ENCODE assay signal across 17 cellular contexts in the genomic region with DNA sequence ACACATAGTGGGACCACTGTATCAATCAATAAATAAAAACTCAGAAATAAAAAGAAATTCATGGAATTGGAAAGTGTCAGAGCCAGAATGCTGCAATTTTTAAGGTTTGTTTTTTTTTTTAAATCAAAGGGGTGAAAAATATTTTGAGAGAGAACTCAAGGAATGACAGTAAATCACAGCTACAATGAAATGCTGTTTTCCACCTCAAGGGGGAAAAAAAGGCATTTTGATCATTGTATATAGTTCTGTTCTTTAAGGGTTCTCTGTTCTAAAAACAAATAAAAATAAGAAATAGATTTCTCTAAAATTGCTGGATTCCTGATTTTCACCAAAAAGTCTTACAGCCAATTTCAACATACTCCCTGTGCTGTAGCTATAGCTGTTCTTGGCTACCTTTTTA. TPM values are rescaled to one million over a fixed set of nuclear protein-coding genes. Genes with fewer than 3 reads are reported as not detected.
DNase-seq lines count a peak whose midpoint lies in the region; ATAC-seq and TF ChIP-seq lines count a peak whose summit lies in the region.
"Had no signal": no experiment of that assay in that cellular context is flagged by ENCODE, and none has a peak within 500 bp of the region (broad histone marks: within the 10 kb centered on the region; RNA-seq: fewer than 3 reads in every experiment).

No MANE protein-coding gene starts in this region.

- H3K36me3 Mint-ChIP-seq in HFFc6 (ENCODE audit: low read depth) (no peaks in the 10 kb centered on the region), endothelial cell (ENCODE audit: low read depth, unreplicated experiment) (no peaks in the 10 kb centered on the region), neural crest cell (ENCODE audit: low read depth) (peaks cover 15% of the 10 kb centered on the region)
- H3K36me3 Mint-ChIP-seq: CD4-positive, alpha-beta memory T cell had no signal

- H3K27me3 Mint-ChIP-seq in HFFc6 (ENCODE audit: insufficient read depth) = peaks cover 2% of the 10 kb centered on the region
- no peaks in the 10 kb centered on the region for H3K27me3 Mint-ChIP-seq in endothelial cell (ENCODE audit: unreplicated experiment)
- H3K27me3 Mint-ChIP-seq in neural crest cell (ENCODE audit: low read depth) = no peaks in the 10 kb centered on the region

- H3K27ac Mint-ChIP-seq in HFFc6 (no peak overlapping the region), endothelial cell (ENCODE audit: unreplicated experiment) (no peak overlapping the region), neural crest cell (ENCODE audit: unreplicated experiment) (no peak overlapping the region)
- H3K27ac Mint-ChIP-seq: CD4-positive, alpha-beta memory T cell had no signal

- TF ChIP-seq CTCF in HFFc6 (IDR thresholded peaks at IDR 0.05) = peak; percentile 30; the same call in 1 of the 2 replicates
- TF ChIP-seq CTCF in endothelial cell (IDR thresholded peaks at IDR 0.05; ENCODE audit: unreplicated experiment) = peak; percentile 47
- TF ChIP-seq CTCF in neural crest cell (conservative IDR thresholded peaks at IDR 0.05) = peak; percentile 41

- DNase-seq in HFFc6 (no peak), endothelial cell (ENCODE audit: low spot score) (no peak), neural crest cell (ENCODE audit: low read depth, low spot score) (no peak), NCI-H774 (lab: John Stamatoyannopoulos, UW) (no peak), DMS79 (lab: John Stamatoyannopoulos, UW) (no peak), NCI-H69 (lab: John Stamatoyannopoulos, UW) (no peak)
- DNase-seq: C1 segment of cervical spinal cord; Calu3; CD4-positive, alpha-beta memory T cell; COR-L47; DMS53; DND-41; GDM1; GOT3 had no signal

- H3K9me3 Mint-ChIP-seq in HFFc6 = no peaks in the 10 kb centered on the region
- H3K9me3 Mint-ChIP-seq in endothelial cell (ENCODE audit: unreplicated experiment) = no peaks in the 10 kb centered on the region
- no peaks in the 10 kb centered on the region for H3K9me3 Mint-ChIP-seq in neural crest cell
- H3K9me3 Mint-ChIP-seq: CD4-positive, alpha-beta memory T cell had no signal

- H3K4me1 Mint-ChIP-seq in HFFc6 (ENCODE audit: low read depth) (peaks cover under 1% of the 10 kb centered on the region; the same call in 1 of the 2 replicates), endothelial cell (ENCODE audit: unreplicated experiment) (no peaks in the 10 kb centered on the region), neural crest cell (peaks cover 1% of the 10 kb centered on the region)

- H3K4me3 Mint-ChIP-seq in HFFc6 (no peak overlapping the region), endothelial cell (ENCODE audit: unreplicated experiment) (no peak overlapping the region), neural crest cell (no peak overlapping the region)
- H3K4me3 Mint-ChIP-seq: CD4-positive, alpha-beta memory T cell had no signal

- ATAC-seq in GM19328 (IDR thresholded peaks at IDR 0.05; ENCODE audit: unreplicated experiment) = no peak
- ATAC-seq: GM12878, HCT116 had no signal

RNA-seq across cellular contexts. Expression of gene FAXC, which starts 24.5 kb away (rescaled TPM):
- 1 to 10 TPM; 1.6 to 3.0 (median 1.9) TPM for total RNA-seq in HFFc6 (2021; fragmentation: NEBNext Ultra II Directional; extraction: Animal tissue kit (Norgen Biotek cat#: 25700))
- total RNA-seq in endothelial cell (ENCODE audit: unreplicated experiment) (2.2 TPM), neural crest cell (25.0 and 26.7 TPM in 2 replicates)
- total RNA-seq: CD4-positive, alpha-beta memory T cell; GM12878 had no signal
